8 cellular contexts compared by ENCODE assay signal in the genomic region with DNA sequence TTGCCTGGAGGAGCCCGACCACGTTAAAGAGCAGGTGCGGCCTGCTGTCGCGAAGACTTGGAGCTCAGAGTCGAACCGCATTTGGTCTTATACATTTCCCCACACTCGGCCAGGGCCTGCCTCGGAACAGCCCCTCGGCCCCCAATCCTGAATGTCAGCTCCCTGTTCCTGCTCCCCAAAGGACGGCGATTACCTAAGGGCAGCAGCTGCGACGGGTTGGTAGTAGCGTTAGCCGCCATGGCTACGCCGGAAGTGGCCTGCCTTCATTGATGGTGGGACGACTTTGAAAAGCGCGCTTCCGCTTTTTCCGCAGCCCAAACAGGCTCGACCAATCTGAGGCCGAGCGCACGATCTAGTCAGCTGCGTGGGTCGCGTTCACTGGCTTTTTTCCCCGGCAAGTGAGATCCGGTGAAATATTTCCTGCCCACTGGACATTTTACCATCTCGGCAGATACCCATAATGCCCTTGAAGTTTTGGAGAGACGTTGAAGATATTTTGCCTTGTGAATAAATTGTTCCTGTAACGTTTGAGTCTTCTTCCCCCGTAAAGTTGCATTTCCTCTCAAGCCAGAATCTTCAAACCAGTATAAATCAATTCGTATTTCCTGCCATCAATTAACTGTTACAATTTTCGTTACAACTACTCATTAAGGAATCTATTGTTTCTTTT. TPM values are rescaled to one million over a fixed set of nuclear protein-coding genes. Genes with fewer than 3 reads are reported as not detected.
DNase-seq lines count a peak whose midpoint lies in the region; ATAC-seq and TF ChIP-seq lines count a peak whose summit lies in the region.

A gene (minus strand): TSS at position 254 of the 670 bp plus-strand sequence. CDS start 15 bp downstream, at position 239.

- H3K9me3 ChIP-seq in colonic mucosa = no peaks in the 10 kb centered on the region

- no peak for TF ChIP-seq CTCF in colonic mucosa (IDR thresholded peaks at IDR 0.05)

- peak within 1 kb of the TSS; percentile 84 to 86 for H3K9ac ChIP-seq in colonic mucosa (ENCODE audit: low read depth in 2 of 2, low read length in 2 of 2)

- H3K27ac ChIP-seq in colonic mucosa = peak within 1 kb of the TSS; percentile 91

- no peaks in the 10 kb centered on the region for H3K4me1 ChIP-seq in colonic mucosa

- intact Hi-C loops in colonic mucosa (cut with DNase I) = no loop called here

- ATAC-seq in HG03460 (IDR thresholded peaks at IDR 0.05; ENCODE audit: unreplicated experiment) = peak; percentile 87

- no peaks in the 10 kb centered on the region for H3K36me3 ChIP-seq in colonic mucosa

- H3K27me3 ChIP-seq in colonic mucosa = no peaks in the 10 kb centered on the region

- peak within 1 kb of the TSS; percentile 68 for H3K4me3 ChIP-seq in colonic mucosa

- DNase-seq in Ammon's horn (ENCODE audit: low spot score) (peak; percentile 94), GM19240 (ENCODE audit: insufficient read length, low spot score) (peak; percentile 45), NCI-H526 (lab: John Stamatoyannopoulos, UW) (peak; percentile 92 to 97), colonic mucosa (peak; percentile 95), left kidney (ENCODE audit: low read depth, low spot score) (peak; percentile 97)
- DNase-seq in activated CD4-positive, alpha-beta T cell treated with anti-CD3 and anti-CD28 coated beads for 48 hours = peak; percentile 93
- peak; percentile 87 to 88 for DNase-seq in stimulated activated CD4-positive, alpha-beta T cell treated with anti-CD3 and anti-CD28 coated beads, Interleukin-2, amount 100 ng/mL, for 24 hours

RNA-seq across cellular contexts. Expression of the gene that starts here (rescaled TPM):
- total RNA-seq in colonic mucosa = 10 to 100 TPM; 42.7 to 64.3 TPM

Comparison
In these comparisons a context has a peak if more than half of its experiments do, and no peak if none do; other contexts are left out.
1. Peak in every context shown above with its lines: DNase-seq, ATAC-seq, H3K4me3 ChIP-seq and H3K27ac ChIP-seq.
2. DNase-seq: peak in every context shown above with its lines; median percentile 97 in left kidney; 95 in colonic mucosa; 94 in NCI-H526; 94 in Ammon's horn; 93 in activated CD4-positive, alpha-beta T cell treated with anti-CD3 and anti-CD28 coated beads for 48 hours; 88 in stimulated activated CD4-positive, alpha-beta T cell treated with anti-CD3 and anti-CD28 coated beads, Interleukin-2, amount 100 ng/mL, for 24 hours; 45 in GM19240.